ENCODE assay signal across 1 cellular context in the genomic region with DNA sequence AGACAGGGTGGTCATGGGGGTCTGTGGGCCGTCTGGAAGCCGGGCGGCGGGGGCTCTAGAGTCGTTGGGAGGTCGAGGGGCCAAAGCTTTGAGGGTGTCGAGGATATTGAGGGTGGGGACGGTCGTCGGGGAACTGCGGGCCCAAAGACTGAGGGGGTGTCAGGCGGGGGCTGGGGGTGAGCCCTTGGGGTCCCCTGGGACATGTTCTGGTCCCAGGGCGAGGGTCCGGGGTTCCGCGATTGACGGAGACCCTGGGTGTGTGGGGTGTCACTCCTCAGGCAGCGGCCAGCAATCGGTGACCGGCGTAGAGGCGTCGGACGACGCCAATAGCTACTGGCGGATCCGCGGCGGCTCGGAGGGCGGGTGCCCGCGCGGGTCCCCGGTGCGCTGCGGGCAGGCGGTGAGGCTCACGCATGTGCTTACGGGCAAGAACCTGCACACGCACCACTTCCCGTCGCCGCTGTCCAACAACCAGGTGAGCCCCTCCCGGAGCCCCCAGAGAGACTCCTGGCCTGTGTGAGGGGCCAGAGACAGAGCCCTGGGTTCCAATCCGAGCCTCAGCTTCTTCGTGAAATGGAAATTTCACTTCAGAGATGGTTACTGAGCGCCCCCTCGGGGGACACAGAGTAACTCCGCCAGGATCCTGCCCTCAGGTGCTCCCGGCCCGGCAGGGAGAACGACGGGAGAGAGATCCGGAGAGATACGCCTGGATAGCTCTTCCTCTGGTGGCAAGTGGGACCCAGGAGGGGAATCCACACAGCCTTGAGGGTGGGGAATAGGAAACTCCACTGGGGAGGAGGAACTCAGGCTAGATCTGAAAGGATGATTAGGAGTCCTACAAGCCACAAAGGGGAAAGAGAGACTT.
TF ChIP-seq lines count a peak whose summit lies in the region.

No MANE protein-coding gene starts in this region.

TF ChIP-seq in HEK293, 187 proteins besides CTCF, POLR2A, EP300 and RAD21 (continued from another document):
- peak; percentile 72 for TF ChIP-seq REST (tag by site-specific recombination; IDR thresholded peaks at IDR 0.05)
- no peak for TF ChIP-seq FEZF1 (tag by site-specific recombination; IDR thresholded peaks at IDR 0.05)
- no peak for TF ChIP-seq ZNF221 (tag by site-specific recombination; IDR thresholded peaks at IDR 0.05; ENCODE audit: borderline replicate concordance)
- no peak for TF ChIP-seq YY2 (tag by site-specific recombination; IDR thresholded peaks at IDR 0.05)
- peak; percentile 11; the same call in 1 of the 2 replicates for TF ChIP-seq GLIS1 (tag by site-specific recombination; IDR thresholded peaks at IDR 0.05)
- TF ChIP-seq GLI4 (tag by site-specific recombination; IDR thresholded peaks at IDR 0.05): no peak
- TF ChIP-seq ZNF292 (tag by site-specific recombination; IDR thresholded peaks at IDR 0.05; ENCODE audit: borderline replicate concordance, low read depth): no peak
- no peak for TF ChIP-seq TRIM28 (IDR thresholded peaks at IDR 0.05; ENCODE audit: borderline replicate concordance, low read length)
- no peak for TF ChIP-seq ZNF350 (tag by site-specific recombination; IDR thresholded peaks at IDR 0.05)
- TF ChIP-seq ZNF660 (tag by site-specific recombination; IDR thresholded peaks at IDR 0.05): peak; percentile 76; the same call in 1 of the 2 replicates
- 0 out of 2 replicates have a peak, but pooled peaks have one; percentile 39 for TF ChIP-seq ZNF391 (tag by site-specific recombination; IDR thresholded peaks at IDR 0.05; ENCODE audit: borderline replicate concordance, low read depth)
- TF ChIP-seq ZNF76 (tag by site-specific recombination; IDR thresholded peaks at IDR 0.05; ENCODE audit: borderline replicate concordance, low read depth): no peak
- TF ChIP-seq, protein P1, sequence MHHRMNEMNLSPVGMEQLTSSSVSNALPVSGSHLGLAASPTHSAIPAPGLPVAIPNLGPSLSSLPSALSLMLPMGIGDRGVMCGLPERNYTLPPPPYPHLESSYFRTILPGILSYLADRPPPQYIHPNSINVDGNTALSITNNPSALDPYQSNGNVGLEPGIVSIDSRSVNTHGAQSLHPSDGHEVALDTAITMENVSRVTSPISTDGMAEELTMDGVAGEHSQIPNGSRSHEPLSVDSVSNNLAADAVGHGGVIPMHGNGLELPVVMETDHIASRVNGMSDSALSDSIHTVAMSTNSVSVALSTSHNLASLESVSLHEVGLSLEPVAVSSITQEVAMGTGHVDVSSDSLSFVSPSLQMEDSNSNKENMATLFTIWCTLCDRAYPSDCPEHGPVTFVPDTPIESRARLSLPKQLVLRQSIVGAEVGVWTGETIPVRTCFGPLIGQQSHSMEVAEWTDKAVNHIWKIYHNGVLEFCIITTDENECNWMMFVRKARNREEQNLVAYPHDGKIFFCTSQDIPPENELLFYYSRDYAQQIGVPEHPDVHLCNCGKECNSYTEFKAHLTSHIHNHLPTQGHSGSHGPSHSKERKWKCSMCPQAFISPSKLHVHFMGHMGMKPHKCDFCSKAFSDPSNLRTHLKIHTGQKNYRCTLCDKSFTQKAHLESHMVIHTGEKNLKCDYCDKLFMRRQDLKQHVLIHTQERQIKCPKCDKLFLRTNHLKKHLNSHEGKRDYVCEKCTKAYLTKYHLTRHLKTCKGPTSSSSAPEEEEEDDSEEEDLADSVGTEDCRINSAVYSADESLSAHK (tag by site-specific recombination; IDR thresholded peaks at IDR 0.05): 0 out of 2 replicates have a peak, but pooled peaks have one; percentile 8
- TF ChIP-seq, protein P2, sequence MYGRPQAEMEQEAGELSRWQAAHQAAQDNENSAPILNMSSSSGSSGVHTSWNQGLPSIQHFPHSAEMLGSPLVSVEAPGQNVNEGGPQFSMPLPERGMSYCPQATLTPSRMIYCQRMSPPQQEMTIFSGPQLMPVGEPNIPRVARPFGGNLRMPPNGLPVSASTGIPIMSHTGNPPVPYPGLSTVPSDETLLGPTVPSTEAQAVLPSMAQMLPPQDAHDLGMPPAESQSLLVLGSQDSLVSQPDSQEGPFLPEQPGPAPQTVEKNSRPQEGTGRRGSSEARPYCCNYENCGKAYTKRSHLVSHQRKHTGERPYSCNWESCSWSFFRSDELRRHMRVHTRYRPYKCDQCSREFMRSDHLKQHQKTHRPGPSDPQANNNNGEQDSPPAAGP (tag by site-specific recombination; IDR thresholded peaks at IDR 0.05): 0 out of 2 replicates have a peak, but pooled peaks have one; percentile 12
- TF ChIP-seq ZNF133 (tag by site-specific recombination; IDR thresholded peaks at IDR 0.05): no peak
- peak; percentile 83 for TF ChIP-seq ZNF394 (tag by site-specific recombination; IDR thresholded peaks at IDR 0.05; ENCODE audit: borderline replicate concordance)
- no peak for TF ChIP-seq ZNF501 (tag by site-specific recombination; IDR thresholded peaks at IDR 0.05)
- no peak for TF ChIP-seq ZBTB21 (tag by site-specific recombination; IDR thresholded peaks at IDR 0.05)
- peak; percentile 57; the same call in 1 of the 2 replicates for TF ChIP-seq ZNF366 (tag by site-specific recombination; conservative IDR thresholded peaks at IDR 0.05)
- peak; percentile 89 for TF ChIP-seq IKZF3 (tag by site-specific recombination; IDR thresholded peaks at IDR 0.05)
- peak; percentile 61; the same call in 1 of the 2 replicates for TF ChIP-seq ZBTB17 (tag by site-specific recombination; IDR thresholded peaks at IDR 0.05)
- TF ChIP-seq ZNF561 (tag by site-specific recombination; IDR thresholded peaks at IDR 0.05; ENCODE audit: borderline replicate concordance): peak; percentile 43; the same call in 1 of the 2 replicates
- TF ChIP-seq BCL11A (tag by site-specific recombination; IDR thresholded peaks at IDR 0.05; ENCODE audit: low read depth): no peak
- TF ChIP-seq ZBTB10 (tag by site-specific recombination; IDR thresholded peaks at IDR 0.05): peak; percentile 61
- no peak for TF ChIP-seq ZNF521 (tag by site-specific recombination; IDR thresholded peaks at IDR 0.05)
- TF ChIP-seq ZNF791 (tag by site-specific recombination; IDR thresholded peaks at IDR 0.05): no peak
- TF ChIP-seq ZNF777 (tag by site-specific recombination; IDR thresholded peaks at IDR 0.05; ENCODE audit: borderline replicate concordance): peak; percentile 84
- TF ChIP-seq ZBTB8A (tag by site-specific recombination; IDR thresholded peaks at IDR 0.05): peak; percentile 8; the same call in 1 of the 2 replicates
- no peak for TF ChIP-seq ZSCAN16 (tag by site-specific recombination; IDR thresholded peaks at IDR 0.05)
- no peak for TF ChIP-seq ZNF843 (tag by site-specific recombination; IDR thresholded peaks at IDR 0.05)
- TF ChIP-seq ZNF768 (tag by site-specific recombination; IDR thresholded peaks at IDR 0.05): no peak
- TF ChIP-seq ZXDB (tag by site-specific recombination; IDR thresholded peaks at IDR 0.05): no peak
- peak; percentile 10; the same call in 1 of the 2 replicates for TF ChIP-seq ZNF692 (tag by site-specific recombination; IDR thresholded peaks at IDR 0.05)
- no peak for TF ChIP-seq ZNF530 (tag by site-specific recombination; IDR thresholded peaks at IDR 0.05; ENCODE audit: low read depth)
- peak; percentile 33; the same call in 1 of the 2 replicates for TF ChIP-seq SP2 (tag by site-specific recombination; IDR thresholded peaks at IDR 0.05)
- TF ChIP-seq ZNF830 (tag by site-specific recombination; IDR thresholded peaks at IDR 0.05; ENCODE audit: low read depth): no peak
- TF ChIP-seq ZNF324 (tag by site-specific recombination; IDR thresholded peaks at IDR 0.05): 0 out of 2 replicates have a peak, but pooled peaks have one; percentile 12
- TF ChIP-seq, protein P3, sequence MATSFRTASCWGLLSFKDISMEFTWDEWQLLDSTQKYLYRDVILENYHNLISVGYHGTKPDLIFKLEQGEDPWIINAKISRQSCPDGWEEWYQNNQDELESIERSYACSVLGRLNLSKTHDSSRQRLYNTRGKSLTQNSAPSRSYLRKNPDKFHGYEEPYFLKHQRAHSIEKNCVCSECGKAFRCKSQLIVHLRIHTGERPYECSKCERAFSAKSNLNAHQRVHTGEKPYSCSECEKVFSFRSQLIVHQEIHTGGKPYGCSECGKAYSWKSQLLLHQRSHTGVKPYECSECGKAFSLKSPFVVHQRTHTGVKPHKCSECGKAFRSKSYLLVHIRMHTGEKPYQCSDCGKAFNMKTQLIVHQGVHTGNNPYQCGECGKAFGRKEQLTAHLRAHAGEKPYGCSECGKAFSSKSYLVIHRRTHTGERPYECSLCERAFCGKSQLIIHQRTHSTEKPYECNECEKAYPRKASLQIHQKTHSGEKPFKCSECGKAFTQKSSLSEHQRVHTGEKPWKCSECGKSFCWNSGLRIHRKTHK (tag by site-specific recombination; IDR thresholded peaks at IDR 0.05): no peak
- TF ChIP-seq ZNF596 (tag by site-specific recombination; IDR thresholded peaks at IDR 0.05): 0 out of 2 replicates have a peak, but pooled peaks have one; percentile 21
- no peak for TF ChIP-seq ZNF548 (tag by site-specific recombination; IDR thresholded peaks at IDR 0.05)
- peak; percentile 77 for TF ChIP-seq PATZ1 (tag by site-specific recombination; IDR thresholded peaks at IDR 0.05)
TF ChIP-seq in HEK293: peak in this region for 30.
